8 cellular contexts compared by ENCODE assay signal in genomic region chr2:219308142-219309093, GRCh38. TPM values are rescaled to one million over a fixed set of nuclear protein-coding genes. Genes with fewer than 3 reads are reported as not detected.
A peak's percentile ranks its signal among the peaks of the same experiment; 100 is the strongest.
DNase-seq lines count a peak whose midpoint lies in the region; ATAC-seq and TF ChIP-seq lines count a peak whose summit lies in the region.

No MANE protein-coding gene starts in this region.

- no peaks in the 10 kb centered on the region for H3K36me3 ChIP-seq in CD8-positive, alpha-beta T cell (ENCODE audit: insufficient read depth, low read length)
- no peaks in the 10 kb centered on the region for H3K36me3 ChIP-seq in heart left ventricle

- H3K36me3 Mint-ChIP-seq in CD8-positive, alpha-beta T cell, result no peaks in the 10 kb centered on the region
- no peaks in the 10 kb centered on the region for H3K36me3 Mint-ChIP-seq in activated naive CD4-positive, alpha-beta T cell treated with anti-CD3 and anti-CD28 coated beads for 36 hours (ENCODE audit: low read depth)

- H3K9me3 ChIP-seq in CD8-positive, alpha-beta T cell (ENCODE audit: low read length), result no peaks in the 10 kb centered on the region
- H3K9me3 ChIP-seq in heart left ventricle, result no peaks in the 10 kb centered on the region

- in situ Hi-C loops in SK-MEL-5 (cut with HindIII; ENCODE audit: low pct_unique_long_range_greater_than_20kb, low sequenced_read_pairs), result no loop called here

- H3K27ac Mint-ChIP-seq in CD8-positive, alpha-beta T cell, result no peak overlapping the region
- H3K27ac Mint-ChIP-seq in activated naive CD4-positive, alpha-beta T cell treated with anti-CD3 and anti-CD28 coated beads for 36 hours, result no peak overlapping the region

- H3K27me3 ChIP-seq in CD8-positive, alpha-beta T cell (ENCODE audit: insufficient read depth, low read length), result peaks cover 11% of the 10 kb centered on the region
- H3K27me3 ChIP-seq in heart left ventricle, result peaks cover 11 to 61% (median 27%) of the 10 kb centered on the region in 9 donors

- no peak overlapping the region for H3K4me3 Mint-ChIP-seq in CD8-positive, alpha-beta T cell
- H3K4me3 Mint-ChIP-seq in activated naive CD4-positive, alpha-beta T cell treated with anti-CD3 and anti-CD28 coated beads for 36 hours, result no peak overlapping the region

- H3K4me1 ChIP-seq in CD8-positive, alpha-beta T cell (ENCODE audit: insufficient read depth, low read length), result peaks cover 6% of the 10 kb centered on the region
- peaks cover 0 to 14% (median 0%) of the 10 kb centered on the region in 12 donors for H3K4me1 ChIP-seq in heart left ventricle

- ATAC-seq in CD8-positive, alpha-beta T cell, result peak; percentile 80
- peak; percentile 51 to 82 (median 80) for ATAC-seq in heart left ventricle
- no peak for ATAC-seq in GM19397 (IDR thresholded peaks at IDR 0.05; ENCODE audit: unreplicated experiment)
- ATAC-seq in GM18505 (IDR thresholded peaks at IDR 0.05; ENCODE audit: unreplicated experiment), result no peak

- no peak overlapping the region for H3K4me3 ChIP-seq in CD8-positive, alpha-beta T cell (ENCODE audit: low read depth, low read length)
- H3K4me3 ChIP-seq in heart left ventricle, result no peak overlapping the region

- H3K27me3 Mint-ChIP-seq in CD8-positive, alpha-beta T cell (ENCODE audit: low read depth), result peaks cover 55% of the 10 kb centered on the region
- H3K27me3 Mint-ChIP-seq in activated naive CD4-positive, alpha-beta T cell treated with anti-CD3 and anti-CD28 coated beads for 36 hours (ENCODE audit: low read depth), result peaks cover 52% of the 10 kb centered on the region

- CTCF ChIA-PET in CD8-positive, alpha-beta T cell (lab: Charles Lee), result interaction anchor here (0.6 to 0.9 kb wide), 2 partner anchors 31 to 44 kb away, joined by 3 read pairs; no protein-coding TSS in a partner anchor
- CTCF ChIA-PET in activated naive CD4-positive, alpha-beta T cell treated with anti-CD3 and anti-CD28 coated beads for 36 hours (lab: Charles Lee), result interaction anchor here (0.6 to 1.4 kb wide), 2 partner anchors 9 to 915 kb away, joined by 3 to 5 read pairs; no protein-coding TSS in a partner anchor

- peaks cover 2% of the 10 kb centered on the region for H3K4me1 Mint-ChIP-seq in CD8-positive, alpha-beta T cell (ENCODE audit: low read depth)
- peaks cover 8% of the 10 kb centered on the region for H3K4me1 Mint-ChIP-seq in activated naive CD4-positive, alpha-beta T cell treated with anti-CD3 and anti-CD28 coated beads for 36 hours (ENCODE audit: low read depth)

- no peak for TF ChIP-seq CTCF in CD8-positive, alpha-beta T cell (IDR thresholded peaks at IDR 0.05)
- TF ChIP-seq CTCF in heart left ventricle (IDR thresholded peaks at IDR 0.05), result no peak

- no peak for TF ChIP-seq POLR2A in heart left ventricle (IDR thresholded peaks at IDR 0.05)
- no peak for TF ChIP-seq POLR2A in GM18505 (IDR thresholded peaks at IDR 0.05; ENCODE audit: borderline replicate concordance, extremely low read depth, insufficient read depth, insufficient read length)

- H3K27ac ChIP-seq in CD8-positive, alpha-beta T cell (ENCODE audit: low read depth, low read length), result no peak overlapping the region
- no peak overlapping the region for H3K27ac ChIP-seq in heart left ventricle

- intact Hi-C loops in CD8-positive, alpha-beta T cell (cut with DNase I, micrococcal nuclease), result loop anchor here in 1 of 2 experiments (1.0 to 5.0 kb wide), 4 partner anchors 23 to 346 kb away; no protein-coding TSS in a partner anchor
- intact Hi-C loops in activated naive CD4-positive, alpha-beta T cell treated with anti-CD3 and anti-CD28 coated beads for 36 hours (cut with micrococcal nuclease), result loop anchor here (5.0 kb wide), 1 partner anchor 261 kb away; no protein-coding TSS in a partner anchor
- intact Hi-C loops in heart left ventricle (cut with DNase I), result loop anchor here in 1 of 10 donors (10.0 kb wide), 1 partner anchor 254 kb away; no protein-coding TSS in a partner anchor

- POLR2A ChIA-PET in CD8-positive, alpha-beta T cell (lab: Charles Lee), result interaction anchor here (0.6 kb wide), 1 partner anchor 451 kb away, joined by 3 read pairs; no protein-coding TSS in a partner anchor

- WGBS in heart left ventricle, 4 donors, result 3 to 6% (median 3%) methylated on average over 40 to 45 of the region's 45 CpGs

- peak; percentile 44 to 76 (median 64) for DNase-seq in CD8-positive, alpha-beta T cell
- DNase-seq in HPDE6-E6E7 (ENCODE audit: extremely low spot score) (peak; percentile 64), SK-MEL-5 (ENCODE audit: low read depth, low spot score) (peak; percentile 60), heart left ventricle (peak in 4 of 5 donors; percentile 42 to 84 (median 70)), retina (peak; percentile 74)
- DNase-seq in activated naive CD4-positive, alpha-beta T cell treated with anti-CD3 and anti-CD28 coated beads for 36 hours, result peak; percentile 80

- no peaks in the 10 kb centered on the region for H3K9me3 Mint-ChIP-seq in CD8-positive, alpha-beta T cell
- H3K9me3 Mint-ChIP-seq in activated naive CD4-positive, alpha-beta T cell treated with anti-CD3 and anti-CD28 coated beads for 36 hours, result no peaks in the 10 kb centered on the region

RNA-seq across cellular contexts. Expression of gene PTPRN, which starts 0.8 kb away (rescaled TPM):
- under 1 TPM; 0.39 to 0.46 TPM for total RNA-seq in CD8-positive, alpha-beta T cell
- total RNA-seq in SK-MEL-5 (2014; rRNA removed; shearing (Covaris generic)), result 1.5 and 2.8 TPM in 2 replicates
- 8.8 and 13.2 TPM in 2 replicates for polyA plus RNA-seq in SK-MEL-5 (2015; cell fraction: cytosol; rRNA removed)
- 1.9 and 9.1 TPM in 2 replicates for polyA plus RNA-seq in SK-MEL-5 (2015; cell fraction: nucleus; rRNA removed)
- total RNA-seq in activated naive CD4-positive, alpha-beta T cell treated with anti-CD3 and anti-CD28 coated beads for 36 hours, result not detected
- under 1 TPM in 3 of 9 donors, not detected in 6; 0.19 to 0.93 (median 0.59) TPM for total RNA-seq in heart left ventricle
- under 1 TPM in 1 of 2 donors, not detected in 1; 0.12 TPM for polyA plus RNA-seq in heart left ventricle

RNA-seq across cellular contexts. Expression of gene RESP18, which starts 24.1 kb away (rescaled TPM):
- total RNA-seq in CD8-positive, alpha-beta T cell, result not detected
- total RNA-seq in SK-MEL-5 (2014; rRNA removed; shearing (Covaris generic)), result not detected in 2 replicates
- polyA plus RNA-seq in SK-MEL-5 (2015; cell fraction: cytosol; rRNA removed), result not detected in 2 replicates
- polyA plus RNA-seq in SK-MEL-5 (2015; cell fraction: nucleus; rRNA removed), result not detected in 2 replicates
- not detected for total RNA-seq in activated naive CD4-positive, alpha-beta T cell treated with anti-CD3 and anti-CD28 coated beads for 36 hours
- not detected for total RNA-seq in heart left ventricle
- not detected for polyA plus RNA-seq in heart left ventricle

RNA-seq across cellular contexts. Expression of gene DNAJB2, which starts 29.3 kb away (rescaled TPM):
- total RNA-seq in CD8-positive, alpha-beta T cell, result 100 to 1,000 TPM; 108 to 123 TPM
- 25.8 and 33.2 TPM in 2 replicates for total RNA-seq in SK-MEL-5 (2014; rRNA removed; shearing (Covaris generic))
- polyA plus RNA-seq in SK-MEL-5 (2015; cell fraction: cytosol; rRNA removed), result 40.0 and 57.2 TPM in 2 replicates
- polyA plus RNA-seq in SK-MEL-5 (2015; cell fraction: nucleus; rRNA removed), result 97.4 and 167 TPM in 2 replicates
- 10 to 100 TPM; 24.6 to 24.9 TPM for total RNA-seq in activated naive CD4-positive, alpha-beta T cell treated with anti-CD3 and anti-CD28 coated beads for 36 hours
- total RNA-seq in heart left ventricle, result 10 to 100 TPM; 61.3 to 95.4 (median 74.9) TPM
- polyA plus RNA-seq in heart left ventricle, result 100 to 1,000 TPM in 1 of 2 donors, 10 to 100 TPM in 1; 66.5 to 181 TPM

RNA-seq across cellular contexts. Expression of gene TUBA4A, which starts 54.7 kb away (rescaled TPM):
- 100 to 1,000 TPM; 322 TPM for total RNA-seq in CD8-positive, alpha-beta T cell
- 1.4 TPM in 1 of 2 replicates, not detected in the other for total RNA-seq in SK-MEL-5 (2014; rRNA removed; shearing (Covaris generic))
- 0.12 and 0.15 TPM in 2 replicates for polyA plus RNA-seq in SK-MEL-5 (2015; cell fraction: cytosol; rRNA removed)
- 0.37 TPM in 1 of 2 replicates, not detected in the other for polyA plus RNA-seq in SK-MEL-5 (2015; cell fraction: nucleus; rRNA removed)
- total RNA-seq in activated naive CD4-positive, alpha-beta T cell treated with anti-CD3 and anti-CD28 coated beads for 36 hours, result 100 to 1,000 TPM; 112 to 116 TPM
- total RNA-seq in heart left ventricle, result 100 to 1,000 TPM; 137 to 381 (median 193) TPM
- polyA plus RNA-seq in heart left ventricle, result 100 to 1,000 TPM; 189 to 362 TPM

RNA-seq across cellular contexts. Expression of gene TUBA4B, which starts 55.4 kb away (rescaled TPM):
- not detected for total RNA-seq in CD8-positive, alpha-beta T cell
- total RNA-seq in SK-MEL-5 (2014; rRNA removed; shearing (Covaris generic)), result not detected in 2 replicates
- polyA plus RNA-seq in SK-MEL-5 (2015; cell fraction: cytosol; rRNA removed), result not detected in 2 replicates
- not detected in 2 replicates for polyA plus RNA-seq in SK-MEL-5 (2015; cell fraction: nucleus; rRNA removed)
- total RNA-seq in activated naive CD4-positive, alpha-beta T cell treated with anti-CD3 and anti-CD28 coated beads for 36 hours, result not detected
- not detected for total RNA-seq in heart left ventricle
- not detected for polyA plus RNA-seq in heart left ventricle

Comparison
In these comparisons a context has a peak if more than half of its experiments do, and no peak if none do; other contexts are left out.
1. ATAC-seq: peak in CD8-positive, alpha-beta T cell (single experiment) and heart left ventricle (4 of 4); none in GM19397 (single experiment) and GM18505 (single experiment).
2. Peak in every context shown above with its lines, with median percentiles within 50 percentile points of each other: DNase-seq.